ENCODE assay signal across 12 cellular contexts in genomic region chr11:110598725-110599124, GRCh38.
DNase-seq lines count a peak whose midpoint lies in the region; ATAC-seq and TF ChIP-seq lines count a peak whose summit lies in the region.
"Had no signal": no experiment of that assay in that cellular context is flagged by ENCODE, and none has a peak within 500 bp of the region (broad histone marks: within the 10 kb centered on the region; RNA-seq: fewer than 3 reads in every experiment).

No MANE protein-coding gene starts in this region.

- peak; percentile 33 for ATAC-seq in stimulated activated naive CD8-positive, alpha-beta T cell treated with anti-CD3 and anti-CD28 coated beads, Interleukin-15, amount 100 ng/mL, for 72 hours
- no peak for ATAC-seq in stimulated activated naive CD8-positive, alpha-beta T cell treated with anti-CD3 and anti-CD28 coated beads, Interleukin-15, Interleukin-2, amounts not matched to agents 100 U/mL and 50 U/mL, for 24 hours
- ATAC-seq in sciatic nerve = peak; percentile 13
- peak; percentile 15 to 17 for ATAC-seq in upper lobe of left lung (ENCODE audit: low FRiP score in 2 of 2)

- H3K9me3 Mint-ChIP-seq in stimulated activated naive CD8-positive, alpha-beta T cell treated with anti-CD3 and anti-CD28 coated beads, Interleukin-15, amount 100 ng/mL, for 72 hours = peaks cover 5 to 9% of the 10 kb centered on the region in 2 donors
- peaks cover 9 to 20% (median 14%) of the 10 kb centered on the region in 7 donors for H3K9me3 Mint-ChIP-seq in CD14-positive monocyte
- H3K9me3 Mint-ChIP-seq: CD4-positive, alpha-beta T cell had no signal

- TF ChIP-seq CTCF in upper lobe of left lung (IDR thresholded peaks at IDR 0.05) = no peak
- TF ChIP-seq CTCF in CD14-positive monocyte (IDR thresholded peaks at IDR 0.05) = no peak

- no peaks in the 10 kb centered on the region for H3K36me3 Mint-ChIP-seq in CD14-positive monocyte

- H3K4me3 Mint-ChIP-seq in stimulated activated naive CD8-positive, alpha-beta T cell treated with anti-CD3 and anti-CD28 coated beads, Interleukin-15, amount 100 ng/mL, for 72 hours = no peak overlapping the region
- H3K4me3 Mint-ChIP-seq in CD14-positive monocyte = no peak overlapping the region
- H3K4me3 Mint-ChIP-seq: CD4-positive, alpha-beta T cell had no signal

- no peaks in the 10 kb centered on the region for H3K27me3 ChIP-seq in upper lobe of left lung
- H3K27me3 ChIP-seq: BE2C had no signal

- H3K9me3 ChIP-seq in upper lobe of left lung = peaks cover 0 to 10% (median 0%) of the 10 kb centered on the region in 4 donors
- H3K9me3 ChIP-seq: BE2C, HAP-1 had no signal

- TF ChIP-seq EP300 in upper lobe of left lung (IDR thresholded peaks at IDR 0.05) = no peak

- WGBS in upper lobe of left lung, 2 donors = no CpG with 5 or more reads among the region's 1 CpG

- intact Hi-C loops in sciatic nerve (cut with DNase I) (no loop called here), CD14-positive monocyte (cut with micrococcal nuclease) (no loop called here)

- no peaks in the 10 kb centered on the region for H3K36me3 ChIP-seq in upper lobe of left lung
- H3K36me3 ChIP-seq: BE2C, HAP-1 had no signal

- H3K27ac Mint-ChIP-seq in stimulated activated naive CD8-positive, alpha-beta T cell treated with anti-CD3 and anti-CD28 coated beads, Interleukin-15, amount 100 ng/mL, for 72 hours = no peak overlapping the region
- no peak overlapping the region for H3K27ac Mint-ChIP-seq in CD14-positive monocyte
- H3K27ac Mint-ChIP-seq: CD4-positive, alpha-beta T cell had no signal

- no peak overlapping the region for H3K4me3 ChIP-seq in upper lobe of left lung
- H3K4me3 ChIP-seq: HAP-1 had no signal

- no peaks in the 10 kb centered on the region for H3K27me3 Mint-ChIP-seq in stimulated activated naive CD8-positive, alpha-beta T cell treated with anti-CD3 and anti-CD28 coated beads, Interleukin-15, amount 100 ng/mL, for 72 hours
- peaks cover 0 to 2% (median 0%) of the 10 kb centered on the region in 3 donors for H3K27me3 Mint-ChIP-seq in CD14-positive monocyte (ENCODE audit: low read depth in 3 of 3)
- H3K27me3 Mint-ChIP-seq: CD4-positive, alpha-beta T cell had no signal

- no peak for TF ChIP-seq POLR2A in upper lobe of left lung (IDR thresholded peaks at IDR 0.05)

- no peaks in the 10 kb centered on the region for H3K4me1 Mint-ChIP-seq in stimulated activated naive CD8-positive, alpha-beta T cell treated with anti-CD3 and anti-CD28 coated beads, Interleukin-15, amount 100 ng/mL, for 72 hours
- no peaks in the 10 kb centered on the region for H3K4me1 Mint-ChIP-seq in CD14-positive monocyte

- no peak for DNase-seq in stimulated activated naive CD8-positive, alpha-beta T cell treated with anti-CD3 and anti-CD28 coated beads, Interleukin-15, amount 100 ng/mL, for 72 hours
- DNase-seq in stimulated activated naive CD8-positive, alpha-beta T cell treated with anti-CD3 and anti-CD28 coated beads, Interleukin-15, Interleukin-2, amounts not matched to agents 100 U/mL and 50 U/mL, for 24 hours = no peak
- no peak for DNase-seq in sciatic nerve (ENCODE audit: low spot score)
- peak in 1 of 2 donors; percentile 35 for DNase-seq in upper lobe of left lung
- no peak for DNase-seq in CD14-positive monocyte (ENCODE audit: low spot score)
- no peak for DNase-seq in AG08396 (ENCODE audit: low spot score)
- DNase-seq: BE2C; C1 segment of cervical spinal cord; Caco-2; CD4-positive, alpha-beta T cell; GDM1 had no signal

- no peaks in the 10 kb centered on the region for H3K4me1 ChIP-seq in upper lobe of left lung
- H3K4me1 ChIP-seq: BE2C, Caco-2, HAP-1 had no signal

- H3K27ac ChIP-seq in upper lobe of left lung = no peak overlapping the region
